ENCODE assay signal across 8 cellular contexts in genomic region chr7:100867040-100867795, GRCh38. TPM values are rescaled to one million over a fixed set of nuclear protein-coding genes. Genes with fewer than 3 reads are reported as not detected.
DNase-seq lines count a peak whose midpoint lies in the region; ATAC-seq and TF ChIP-seq lines count a peak whose summit lies in the region.

Gene TRIP6 (plus strand): TSS chr7:100867387. CDS start chr7:100867498, 111 bp downstream.

- H3K4me1 ChIP-seq in esophagus muscularis mucosa (peaks cover 30 to 55% (median 50%) of the 10 kb centered on the region in 4 donors), mucosa of stomach (ENCODE audit: control insufficient read depth, insufficient read depth, low read length) (peaks cover 25% of the 10 kb centered on the region)

- peak within 1 kb of the TSS; percentile 84 for H3K27ac ChIP-seq in 22Rv1
- H3K27ac ChIP-seq in esophagus muscularis mucosa (replicated peaks in 1 of 4), result peak within 1 kb of the TSS; percentile 95 to 99 (median 97)

- TF ChIP-seq POLR2A in NB4 (IDR thresholded peaks at IDR 0.05; ENCODE audit: extremely low read depth, insufficient read length) (peak; percentile 75), esophagus muscularis mucosa (IDR thresholded peaks at IDR 0.05; ENCODE audit: low read depth) (no peak)

- H3K9ac ChIP-seq in mucosa of stomach (ENCODE audit: low read length), result peak within 1 kb of the TSS; percentile 96

- H3K4me3 ChIP-seq in NB4 (ENCODE audit: low read depth, low read length), result peak within 1 kb of the TSS; percentile 83
- peak within 1 kb of the TSS; percentile 79 to 99 (median 84) for H3K4me3 ChIP-seq in esophagus muscularis mucosa
- H3K4me3 ChIP-seq in mucosa of stomach (ENCODE audit: low read length), result peak within 1 kb of the TSS; percentile 69

- H3K27me3 ChIP-seq in esophagus muscularis mucosa, result no peaks in the 10 kb centered on the region
- H3K27me3 ChIP-seq in mucosa of stomach (ENCODE audit: control insufficient read depth, insufficient read depth, low read length), result no peaks in the 10 kb centered on the region

- DNase-seq in NB4 (ENCODE audit: low read depth) (peak; percentile 95), esophagus muscularis mucosa (ENCODE audit: extremely low spot score) (peak; percentile 97)
- peak; percentile 59 for DNase-seq in activated T-cell treated with anti-CD3 and anti-CD28 coated beads, Interleukin-2, amount 50 U/mL, for 1 hour
- peak; percentile 84 for DNase-seq in stimulated activated naive CD8-positive, alpha-beta T cell treated with anti-CD3 and anti-CD28 coated beads, Interleukin-15, Interleukin-2, amounts not matched to agents 100 U/mL and 50 U/mL, for 24 hours

- TF ChIP-seq CTCF in 22Rv1 (IDR thresholded peaks at IDR 0.05) (no peak), NB4 (IDR thresholded peaks at IDR 0.05; ENCODE audit: low read depth, low read length) (no peak), esophagus muscularis mucosa (IDR thresholded peaks at IDR 0.05) (no peak)

- H3K36me3 ChIP-seq in esophagus muscularis mucosa (peaks cover 10 to 51% (median 30%) of the 10 kb centered on the region in 4 donors), mucosa of stomach (ENCODE audit: control insufficient read depth, insufficient read depth, low read length) (no peaks in the 10 kb centered on the region)

- no peak for TF ChIP-seq EP300 in esophagus muscularis mucosa (IDR thresholded peaks at IDR 0.05)

- H3K9me3 ChIP-seq in esophagus muscularis mucosa (no peaks in the 10 kb centered on the region), mucosa of stomach (ENCODE audit: control insufficient read depth, low read length) (no peaks in the 10 kb centered on the region)

- peak; percentile 37 for ATAC-seq in GM19023 (IDR thresholded peaks at IDR 0.05; ENCODE audit: unreplicated experiment)
- peak; percentile 70 for ATAC-seq in stimulated activated naive CD8-positive, alpha-beta T cell treated with anti-CD3 and anti-CD28 coated beads, Interleukin-15, Interleukin-2, amounts not matched to agents 100 U/mL and 50 U/mL, for 24 hours
- ATAC-seq in HG02763 (IDR thresholded peaks at IDR 0.05; ENCODE audit: unreplicated experiment), result no peak

- intact Hi-C loops in esophagus muscularis mucosa (cut with DNase I), result no loop called here

- under 1% methylated on average over 24 of the region's 44 CpGs for WGBS in esophagus muscularis mucosa

RNA-seq across cellular contexts. Expression of gene TRIP6, which starts in this region (rescaled TPM):
- total RNA-seq in esophagus muscularis mucosa, result 10 to 100 TPM; 60.2 to 89.9 (median 81.2) TPM
